21 cellular contexts compared by ENCODE assay signal in genomic region chr6:97023982-97024381, GRCh38.
DNase-seq lines count a peak whose midpoint lies in the region; ATAC-seq and TF ChIP-seq lines count a peak whose summit lies in the region.
"Had no signal": no experiment of that assay in that cellular context is flagged by ENCODE, and none has a peak within 500 bp of the region (broad histone marks: within the 10 kb centered on the region; RNA-seq: fewer than 3 reads in every experiment).

No MANE protein-coding gene starts in this region.

- WGBS in hepatocyte (ENCODE audit: low lambda C conversion rate, missing lambda C conversion rate), result 84% methylated on average over 3 of the region's 3 CpGs

- H3K9me3 ChIP-seq in hepatocyte (ENCODE audit: low read depth), result no peaks in the 10 kb centered on the region
- H3K9me3 ChIP-seq: BLaER1, gastroesophageal sphincter, uterus had no signal

- no peaks in the 10 kb centered on the region for H3K9me2 ChIP-seq in hepatocyte (replicated peaks; ENCODE audit: insufficient read depth)

- DNase-seq in NCI-H748 (lab: John Stamatoyannopoulos, UW; ENCODE audit: unreplicated experiment) (no peak), GM19238 (ENCODE audit: insufficient read length, low spot score) (no peak), hepatocyte (ENCODE audit: low spot score) (no peak), DMS153 (lab: John Stamatoyannopoulos, UW) (no peak)
- DNase-seq: ACHN; activated B cell treated with CpG ODN at 0.5 μM for 24 hours; activated CD4-positive, alpha-beta T cell treated with anti-CD3 and anti-CD28 coated beads, Interleukin-2, amount 50 U/mL, for 4 hours; endodermal cell; IMR-90; islet precursor cell; NCI-H1417; NCI-H2107; NCI-H510A treated with DMSO at 0.1 percent for 48 hours; uterus had no signal

- no peaks in the 10 kb centered on the region for H4K20me1 ChIP-seq in hepatocyte (ENCODE audit: insufficient read depth, poor library complexity, severe bottlenecking)
- H4K20me1 ChIP-seq: BLaER1 had no signal

- H3K4me3 ChIP-seq in hepatocyte, result no peak overlapping the region
- H3K4me3 ChIP-seq: BLaER1, gastroesophageal sphincter, uterus had no signal

- no peak for TF ChIP-seq POLR2A in GM18505 (IDR thresholded peaks at IDR 0.05; ENCODE audit: borderline replicate concordance, extremely low read depth, insufficient read depth, insufficient read length)

- no peak overlapping the region for H2AFZ ChIP-seq in hepatocyte

- H3K27ac ChIP-seq in angular gyrus (ENCODE audit: low read depth, low read length) (peak overlapping the region; percentile 4), hepatocyte (no peak overlapping the region)
- H3K27ac ChIP-seq: BLaER1, gastroesophageal sphincter, uterus had no signal

- no peaks in the 10 kb centered on the region for H3K4me1 ChIP-seq in hepatocyte (ENCODE audit: insufficient read depth)
- H3K4me1 ChIP-seq: BLaER1, gastroesophageal sphincter, uterus had no signal

- TF ChIP-seq CTCF in hepatocyte (IDR thresholded peaks at IDR 0.05; ENCODE audit: poor library complexity), result no peak

- H3K27me3 ChIP-seq in hepatocyte, result no peaks in the 10 kb centered on the region
- H3K27me3 ChIP-seq: BLaER1, gastroesophageal sphincter, uterus had no signal

- ATAC-seq in GM18505 (IDR thresholded peaks at IDR 0.05; ENCODE audit: unreplicated experiment) (peak; percentile 66), GM21360 (IDR thresholded peaks at IDR 0.05; ENCODE audit: unreplicated experiment) (peak; percentile 61), HG03439 (IDR thresholded peaks at IDR 0.05; ENCODE audit: unreplicated experiment) (peak; percentile 89)
- ATAC-seq: gastroesophageal sphincter, HCT116 had no signal

- no peak overlapping the region for H3K4me2 ChIP-seq in hepatocyte
- H3K4me2 ChIP-seq: BLaER1 had no signal

- no peaks in the 10 kb centered on the region for H3K79me2 ChIP-seq in hepatocyte

- no peaks in the 10 kb centered on the region for H3K36me3 ChIP-seq in hepatocyte (replicated peaks; ENCODE audit: insufficient read depth, low read depth)
- H3K36me3 ChIP-seq: BLaER1, gastroesophageal sphincter, uterus had no signal
